In the genomic region with DNA sequence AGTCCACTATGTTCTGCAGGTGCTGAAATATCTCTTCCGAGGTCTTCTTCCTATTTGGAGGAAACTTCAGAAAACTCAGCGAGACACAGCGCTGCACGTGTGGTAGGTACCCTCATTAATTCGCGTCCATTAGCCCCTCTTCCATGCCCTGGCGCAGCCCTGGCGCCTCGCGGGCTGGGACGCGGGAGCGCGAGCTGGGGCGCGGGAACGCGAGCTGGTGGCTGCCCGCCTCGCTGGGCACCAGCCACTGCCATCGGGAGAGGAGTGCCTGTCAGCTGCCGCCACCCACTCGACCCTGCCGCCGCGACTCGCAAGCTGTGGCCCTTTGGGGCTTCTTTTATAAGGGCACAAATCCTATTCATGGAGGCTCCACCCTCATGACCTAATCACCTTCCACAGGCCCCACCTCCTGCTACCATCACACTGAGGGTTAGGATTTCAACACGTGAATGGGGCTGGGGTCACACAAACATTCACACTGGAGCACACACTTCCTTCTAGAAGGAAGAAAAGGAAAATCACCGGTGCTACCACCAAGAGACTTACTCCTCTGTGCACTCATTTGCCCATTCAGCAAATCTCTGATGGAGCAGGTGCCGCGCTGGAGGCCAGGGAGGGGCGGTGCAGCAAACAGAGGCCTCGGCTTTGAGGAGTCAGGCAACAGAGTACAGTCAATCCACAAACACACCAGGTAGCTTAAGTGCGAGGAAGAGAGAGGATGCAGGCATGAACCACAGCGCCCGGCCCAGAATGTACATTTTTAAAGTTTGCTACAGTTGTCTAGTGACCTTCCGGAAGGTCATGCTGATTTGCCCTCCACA, we compare ENCODE assay signal across 20 cellular contexts. TPM values are rescaled to one million over a fixed set of nuclear protein-coding genes. Genes with fewer than 3 reads are reported as not detected.
A peak's percentile ranks its signal among the peaks of the same experiment; 100 is the strongest.
DNase-seq lines count a peak whose midpoint lies in the region; ATAC-seq, FAIRE-seq and TF ChIP-seq lines count a peak whose summit lies in the region.
"Had no signal": no experiment of that assay in that cellular context is flagged by ENCODE, and none has a peak within 500 bp of the region (broad histone marks: within the 10 kb centered on the region; RNA-seq: fewer than 3 reads in every experiment).

No MANE protein-coding gene starts in this region.

- TF ChIP-seq CTCF in A549 (IDR thresholded peaks at IDR 0.05) (no peak), H1 (IDR thresholded peaks at IDR 0.05; ENCODE audit: control extremely low read depth in 1 of 3, insufficient read depth in 1 of 3, low read depth in 1 of 3, low read length in 3 of 3) (no peak)

- no peak overlapping the region for H3K4me3 ChIP-seq in A549
- no peak overlapping the region for H3K4me3 ChIP-seq in H7 (ENCODE audit: insufficient read depth, low read depth, low read length)
- H3K4me3 ChIP-seq in SJSA1: no peak overlapping the region
- H3K4me3 ChIP-seq in H1 (ENCODE audit: extremely low read depth in 1 of 4, insufficient read depth in 2 of 4, low read depth in 3 of 4, low read length in 4 of 4): no peak overlapping the region
- H3K4me3 ChIP-seq: BLaER1 treated with 17β-estradiol and CSF1 and Interleukin-3, amounts not matched to agents 10 nM and 100 nM; GM12878 had no signal

- H2BK5ac ChIP-seq in H1 (ENCODE audit: low read depth, low read length): no peak overlapping the region

- H4K8ac ChIP-seq in H1 (ENCODE audit: extremely low read depth, insufficient read depth, low read length): peak overlapping the region; percentile 59; the same call in 1 of the 2 replicates

- 0 out of 2 replicates have a peak overlapping the region, but pooled peaks have one; percentile 27 for H2BK12ac ChIP-seq in H1 (ENCODE audit: low read depth, low read length)

- H3K9ac ChIP-seq in H1 (replicated peaks in 1 of 4; ENCODE audit: extremely low read depth in 1 of 4, low read depth in 3 of 4, low read length in 3 of 4): no peak overlapping the region
- H3K9ac ChIP-seq: BLaER1 treated with 17β-estradiol and CSF1 and Interleukin-3, amounts not matched to agents 10 nM and 100 nM; KMS-11 had no signal

- H3K4me1 ChIP-seq in A549: no peaks in the 10 kb centered on the region
- peaks cover 25% of the 10 kb centered on the region for H3K4me1 ChIP-seq in SJSA1 (replicated peaks)
- no peaks in the 10 kb centered on the region for H3K4me1 ChIP-seq in H1 (replicated peaks in 1 of 4; ENCODE audit: control insufficient read depth in 3 of 4, insufficient read depth in 4 of 4, low read length in 3 of 4)
- H3K4me1 ChIP-seq: BLaER1 treated with 17β-estradiol and CSF1 and Interleukin-3, amounts not matched to agents 10 nM and 100 nM had no signal

- H2AFZ ChIP-seq in H1 (ENCODE audit: low read length): no peak overlapping the region

- no peak overlapping the region for H2AK5ac ChIP-seq in H1 (ENCODE audit: low read depth, low read length)

- TF ChIP-seq EP300 in A549 (IDR thresholded peaks at IDR 0.05) (no peak), H1 (IDR thresholded peaks at IDR 0.05; ENCODE audit: borderline replicate concordance in 1 of 2, low read depth in 2 of 2, low read length in 2 of 2) (no peak)

- intact Hi-C loops in Right ventricle myocardium inferior (cut with DNase I): no loop called here

- no peak overlapping the region for H3K14ac ChIP-seq in H1 (ENCODE audit: insufficient read length)

- no peak overlapping the region for H2BK15ac ChIP-seq in H1 (ENCODE audit: low read length)

- no peaks in the 10 kb centered on the region for H3K79me2 ChIP-seq in H1 (ENCODE audit: control insufficient read depth in 1 of 2, insufficient read depth in 2 of 2, low read length in 2 of 2)

- H2BK120ac ChIP-seq in H1 (replicated peaks; ENCODE audit: low read depth, low read length): no peak overlapping the region

- H4K91ac ChIP-seq in H1 (replicated peaks; ENCODE audit: insufficient read length, low read length): no peak overlapping the region

- no peak for TF ChIP-seq RAD21 in A549 (conservative IDR thresholded peaks at IDR 0.05 in 1 of 2, IDR thresholded peaks at IDR 0.05 in 1 of 2)
- TF ChIP-seq RAD21 in H1 (IDR thresholded peaks at IDR 0.05 in 1 of 2, conservative IDR thresholded peaks at IDR 0.05 in 1 of 2; ENCODE audit: low read depth in 2 of 2, low read length in 2 of 2): no peak

- no peak overlapping the region for H3K27ac ChIP-seq in A549
- H3K27ac ChIP-seq in SJSA1: 0 out of 2 replicates have a peak overlapping the region, but pooled peaks have one; percentile 91
- H3K27ac ChIP-seq in H1 (ENCODE audit: low read depth, low read length): no peak overlapping the region
- H3K27ac ChIP-seq: BLaER1 treated with 17β-estradiol and CSF1 and Interleukin-3, amounts not matched to agents 10 nM and 100 nM; KMS-11 had no signal

- H3K18ac ChIP-seq in H1 (ENCODE audit: extremely low read depth, low read length): no peak overlapping the region

- DNase-seq in A549 (ENCODE audit: low read depth in 1 of 2, low spot score in 1 of 2) (no peak), H7 (peak; percentile 49), SJSA1 (ENCODE audit: low read depth in 1 of 2, low spot score in 2 of 2) (no peak), H1 (ENCODE audit: low read depth in 1 of 2, low spot score in 2 of 2) (no peak), Right ventricle myocardium inferior (ENCODE audit: missing footprints) (no peak), NCI-H510A treated with DMSO at 0.1 percent for 48 hours (lab: John Stamatoyannopoulos, UW) (no peak), T-helper 9 cell (no peak)
- DNase-seq: 8988T; CD8-positive, alpha-beta T cell; DMS 273 treated with DMSO at 0.1 percent for 48 hours; DMS53; DND-41; EL; GOT3; HCEC 1CT had no signal

- CTCF ChIA-PET in A549 (lab: Yijun Ruan, JAX) (no interaction called here), H1 (lab: Charles Lee; ENCODE audit: partially characterized antibody) (no interaction called here)

- H3K9me3 ChIP-seq in A549 (no peaks in the 10 kb centered on the region), SJSA1 (replicated peaks) (no peaks in the 10 kb centered on the region), H1 (ENCODE audit: insufficient read depth in 2 of 2, low read depth in 1 of 2, low read length in 1 of 2) (no peaks in the 10 kb centered on the region)

- no peak for ATAC-seq in A549
- no peak for ATAC-seq in GM19351 (IDR thresholded peaks at IDR 0.05; ENCODE audit: unreplicated experiment)
- no peak for ATAC-seq in Right ventricle myocardium inferior
- ATAC-seq: CD8-positive, alpha-beta T cell; GM12878 had no signal

- no peak overlapping the region for H3K4ac ChIP-seq in H1 (replicated peaks; ENCODE audit: insufficient read length, low read depth, low read length)

- 97% methylated on average over 35 of the region's 37 CpGs for WGBS in A549 (ENCODE audit: missing lambda C conversion rate)
- 93% methylated on average over 37 of the region's 37 CpGs; no CpG with 5 or more reads in 1 of the 2 experiments for WGBS in H1 (ENCODE audit: extremely low coverage in 1 of 2, insufficient coverage in 1 of 2, insufficient read length in 1 of 2, insufficient replicate concordance in 2 of 2, low coverage in 1 of 2, low lambda C conversion rate in 2 of 2, missing lambda C conversion rate in 1 of 2), 2 experiments

- no peaks in the 10 kb centered on the region for H3K79me1 ChIP-seq in H1 (ENCODE audit: low read depth, low read length)

- H3K4me2 ChIP-seq in A549 (no peak overlapping the region), H1 (ENCODE audit: insufficient read depth in 1 of 2, low read depth in 2 of 2, low read length in 2 of 2) (no peak overlapping the region)
- H3K4me2 ChIP-seq: BLaER1 treated with 17β-estradiol and CSF1 and Interleukin-3, amounts not matched to agents 10 nM and 100 nM; KMS-11 had no signal

- H3K23ac ChIP-seq in H1 (ENCODE audit: insufficient read length): no peak overlapping the region

- no peaks in the 10 kb centered on the region for H3K23me2 ChIP-seq in H1 (ENCODE audit: low read depth, low read length)

- POLR2A ChIA-PET in A549 (lab: Yijun Ruan, JAX) (no interaction called here), H1 (lab: Charles Lee; ENCODE audit: partially characterized antibody) (no interaction called here)

- no peaks in the 10 kb centered on the region for H3K27me3 ChIP-seq in H7 (ENCODE audit: control insufficient read depth, insufficient read depth, low read length)
- H3K27me3 ChIP-seq in SJSA1 (replicated peaks): no peaks in the 10 kb centered on the region
- no peaks in the 10 kb centered on the region for H3K27me3 ChIP-seq in H1 (replicated peaks in 1 of 4; ENCODE audit: control insufficient read depth in 3 of 4, extremely low read depth in 1 of 4, insufficient read depth in 3 of 4, low read length in 3 of 4)
- H3K27me3 ChIP-seq: BLaER1 treated with 17β-estradiol and CSF1 and Interleukin-3, amounts not matched to agents 10 nM and 100 nM had no signal

- no peak overlapping the region for H3K56ac ChIP-seq in H1 (replicated peaks; ENCODE audit: insufficient read length, low read depth, low read length)

- no peak overlapping the region for H2BK20ac ChIP-seq in H1 (ENCODE audit: low read length)

- H4K20me1 ChIP-seq in H1 (replicated peaks in 1 of 2; ENCODE audit: control insufficient read depth in 1 of 2, insufficient read depth in 2 of 2, low read length in 2 of 2): no peaks in the 10 kb centered on the region
- H4K20me1 ChIP-seq: BLaER1 treated with 17β-estradiol and CSF1 and Interleukin-3, amounts not matched to agents 10 nM and 100 nM had no signal

- H3K36me3 ChIP-seq in H7 (replicated peaks; ENCODE audit: control insufficient read depth, insufficient read depth, low read length) (no peaks in the 10 kb centered on the region), SJSA1 (no peaks in the 10 kb centered on the region), H1 (ENCODE audit: control insufficient read depth in 2 of 4, insufficient read depth in 4 of 4, low read length in 3 of 4) (no peaks in the 10 kb centered on the region)
- H3K36me3 ChIP-seq: BLaER1 treated with 17β-estradiol and CSF1 and Interleukin-3, amounts not matched to agents 10 nM and 100 nM had no signal

- no peak overlapping the region for H4K5ac ChIP-seq in H1 (ENCODE audit: insufficient read length, low read depth, low read length)

- no peak for TF ChIP-seq POLR2A in A549 (IDR thresholded peaks at IDR 0.05; ENCODE audit: low read length)
- no peak for TF ChIP-seq POLR2A in H1 (IDR thresholded peaks at IDR 0.05; ENCODE audit: control extremely low read depth in 1 of 2, low read depth in 2 of 2, low read length in 2 of 2)

- FAIRE-seq in A549 (lab: Jason Lieb, UNC): no peak
- FAIRE-seq in H1 (lab: Jason Lieb, UNC): no peak
- FAIRE-seq: GM12878, HTR-8/SVneo had no signal

RNA-seq across cellular contexts. Expression of a gene that starts 35.5 kb away (rescaled TPM):
- polyA plus RNA-seq in A549 (2011; rRNA removed) (103 and 124 TPM in 2 replicates), A549 (2017; fragmentation: RNase III; extraction: RNeasy Plus Mini Kit Qiagen cat#74134 plus additional on column Dnase treatment) (67.9 to 77.6 TPM (median 72.2 TPM) in 3 replicates), H1 (2011; rRNA removed) (38.0 and 75.3 TPM in 2 replicates)
- 24.9 and 30.0 TPM in 2 replicates for polyA plus RNA-seq in A549 (2012; cell fraction: cytosol; rRNA removed)
- polyA plus RNA-seq in A549 (2012; cell fraction: nucleus; rRNA removed): 7.3 and 13.0 TPM in 2 replicates
- polyA minus RNA-seq in A549 (2011; rRNA and poly(A)+ RNA removed): 6.5 and 8.2 TPM in 2 replicates
- 61.5 and 83.2 TPM in 2 replicates for total RNA-seq in H7 (2014; rRNA removed; shearing (Covaris generic))
- total RNA-seq in SJSA1 (2014; rRNA removed; shearing (Covaris generic)): 56.0 and 56.9 TPM in 2 replicates
- total RNA-seq in H1 (2021; fragmentation: NEBNext Ultra II Directional; extraction: Animal tissue kit (Norgen Biotek cat#: 25700)): 364 and 367 TPM in 2 replicates
- polyA plus RNA-seq in H1 (2011; cell fraction: cytosol; rRNA removed): 69.4 TPM
- polyA plus RNA-seq in H1 (2011; cell fraction: nucleus; rRNA removed): 16.0 TPM
- 220 to 371 TPM (median 242 TPM) in 4 replicates for polyA plus RNA-seq in H1 (2012, experiment 1 of 2)
- polyA plus RNA-seq in H1 (2012, experiment 2 of 2): 140 TPM
- 152 TPM for polyA plus RNA-seq in H1 (2013, experiment 1 of 2)
- 153 TPM for polyA plus RNA-seq in H1 (2013, experiment 2 of 2)
- polyA minus RNA-seq in H1 (2011; rRNA and poly(A)+ RNA removed): 13.4 and 19.3 TPM in 2 replicates
- 19.4 TPM for polyA minus RNA-seq in H1 (2011; cell fraction: cytosol; rRNA and poly(A)+ RNA removed)
- 33.6 TPM for polyA minus RNA-seq in H1 (2011; cell fraction: nucleus; rRNA and poly(A)+ RNA removed)
- 277 TPM for total RNA-seq in Right ventricle myocardium inferior

RNA-seq across cellular contexts. Expression of a gene that starts 43.0 kb away (rescaled TPM):
- polyA plus RNA-seq in A549 (2011; rRNA removed) (7.0 and 7.8 TPM in 2 replicates), A549 (2017; fragmentation: RNase III; extraction: RNeasy Plus Mini Kit Qiagen cat#74134 plus additional on column Dnase treatment) (7.7 to 7.9 TPM (median 7.8 TPM) in 3 replicates), H1 (2011; rRNA removed) (8.3 and 10.8 TPM in 2 replicates)
- polyA plus RNA-seq in A549 (2012; cell fraction: cytosol; rRNA removed): 9.9 and 13.0 TPM in 2 replicates
- polyA plus RNA-seq in A549 (2012; cell fraction: nucleus; rRNA removed): 10.7 and 14.1 TPM in 2 replicates
- polyA minus RNA-seq in A549 (2011; rRNA and poly(A)+ RNA removed): 10.1 and 11.6 TPM in 2 replicates
- 6.2 and 8.6 TPM in 2 replicates for total RNA-seq in H7 (2014; rRNA removed; shearing (Covaris generic))
- total RNA-seq in SJSA1 (2014; rRNA removed; shearing (Covaris generic)): 9.9 and 14.4 TPM in 2 replicates
- total RNA-seq in H1 (2021; fragmentation: NEBNext Ultra II Directional; extraction: Animal tissue kit (Norgen Biotek cat#: 25700)): 26.2 and 26.5 TPM in 2 replicates
- polyA plus RNA-seq in H1 (2011; cell fraction: cytosol; rRNA removed): 10.7 TPM
- polyA plus RNA-seq in H1 (2011; cell fraction: nucleus; rRNA removed): 17.0 TPM
- polyA plus RNA-seq in H1 (2012, experiment 1 of 2): 10.4 to 14.1 TPM (median 13.4 TPM) in 4 replicates
- 4.8 TPM for polyA plus RNA-seq in H1 (2012, experiment 2 of 2)
- 8.5 TPM for polyA plus RNA-seq in H1 (2013, experiment 1 of 2)
- polyA plus RNA-seq in H1 (2013, experiment 2 of 2): 8.7 TPM
- polyA minus RNA-seq in H1 (2011; rRNA and poly(A)+ RNA removed): 11.9 and 13.9 TPM in 2 replicates
- polyA minus RNA-seq in H1 (2011; cell fraction: cytosol; rRNA and poly(A)+ RNA removed): 15.9 TPM
- 15.9 TPM for polyA minus RNA-seq in H1 (2011; cell fraction: nucleus; rRNA and poly(A)+ RNA removed)
- total RNA-seq in Right ventricle myocardium inferior: 23.7 TPM
